In genomic region chr9:89386797-89387196, GRCh38 we compare ENCODE assay signal across 16 cellular contexts.
DNase-seq lines count a peak whose midpoint lies in the region; ATAC-seq and TF ChIP-seq lines count a peak whose summit lies in the region.
"Had no signal": no experiment of that assay in that cellular context is flagged by ENCODE, and none has a peak within 500 bp of the region (broad histone marks: within the 10 kb centered on the region; RNA-seq: fewer than 3 reads in every experiment).

No MANE protein-coding gene starts in this region.

- peaks cover 46 to 71% (median 64%) of the 10 kb centered on the region in 3 donors for H3K36me3 ChIP-seq in skeletal muscle tissue (ENCODE audit: control insufficient read depth in 3 of 3, insufficient read depth in 3 of 3, low read length in 3 of 3)

- H3K27me3 Mint-ChIP-seq in CD4-positive, alpha-beta T cell, result no peaks in the 10 kb centered on the region

- H3K9ac ChIP-seq in skeletal muscle tissue (ENCODE audit: low read depth in 1 of 3, low read length in 3 of 3), result peak overlapping the region in 1 of 3 donors; percentile 33

- no peak for ATAC-seq in CD4-positive, alpha-beta T cell (ENCODE audit: poor library complexity)
- ATAC-seq in esophagus mucosa (peak; percentile 27), HG03378 (IDR thresholded peaks at IDR 0.05; ENCODE audit: unreplicated experiment) (no peak)

- H3K27ac ChIP-seq in CD4-positive, alpha-beta T cell (ENCODE audit: low read depth, low read length), result no peak overlapping the region
- peak overlapping the region; percentile 60 for H3K27ac ChIP-seq in skeletal muscle tissue (ENCODE audit: low read depth, low read length)

- H3K4me1 ChIP-seq in skeletal muscle tissue (ENCODE audit: control insufficient read depth in 3 of 3, insufficient read depth in 3 of 3, low read length in 3 of 3), result peaks cover 28 to 35% (median 29%) of the 10 kb centered on the region in 3 donors

- no peaks in the 10 kb centered on the region for H3K9me3 Mint-ChIP-seq in CD4-positive, alpha-beta T cell
- H3K9me3 Mint-ChIP-seq: T-helper 2 cell treated with Interferon-gamma antibody and Interleukin-4, amounts not matched to agents 5 μg/mL and 100 μg/mL, for 36 hours had no signal

- DNase-seq in CD4-positive, alpha-beta T cell, result no peak
- peak; percentile 81 for DNase-seq in NCI-H2196 treated with DMSO at 0.1 percent for 48 hours (lab: John Stamatoyannopoulos, UW; ENCODE audit: unreplicated experiment)
- DNase-seq in D341Med (ENCODE audit: low spot score), result no peak
- no peak for DNase-seq in NCI-H345 treated with DMSO at 0.1 percent for 48 hours (lab: John Stamatoyannopoulos, UW; ENCODE audit: unreplicated experiment)
- no peak for DNase-seq in NCI-H226
- DNase-seq: activated CD4-positive, CD25-positive, alpha-beta regulatory T cell treated with anti-CD3 and anti-CD28 coated beads, Interleukin-2, amount 50 U/mL, for 72 hours; dermis blood vessel endothelial cell; H7; hippocampal formation; NCI-H2107; retina; stimulated activated CD4-positive, alpha-beta T cell treated with anti-CD3 and anti-CD28 coated beads, Interleukin-2, amount 100 ng/mL, for 24 hours had no signal

- H3K27ac Mint-ChIP-seq in CD4-positive, alpha-beta T cell, result peak overlapping the region; percentile 63

- intact Hi-C loops in CD4-positive, alpha-beta T cell (cut with DNase I, micrococcal nuclease), result no loop called here

- no peaks in the 10 kb centered on the region for H3K27me3 ChIP-seq in CD4-positive, alpha-beta T cell (ENCODE audit: control insufficient read depth, insufficient read depth, low read length)
- no peaks in the 10 kb centered on the region for H3K27me3 ChIP-seq in skeletal muscle tissue (ENCODE audit: control insufficient read depth in 3 of 3, insufficient read depth in 3 of 3, low read length in 3 of 3)

- peaks cover 7% of the 10 kb centered on the region for H3K4me1 Mint-ChIP-seq in CD4-positive, alpha-beta T cell (ENCODE audit: low read depth)

- TF ChIP-seq CTCF in CD4-positive, alpha-beta T cell (IDR thresholded peaks at IDR 0.05), result no peak

- no peak overlapping the region for H3K4me3 ChIP-seq in skeletal muscle tissue (ENCODE audit: low read length in 3 of 3)

- CTCF ChIA-PET in CD4-positive, alpha-beta T cell (lab: Charles Lee), result no interaction called here

- POLR2A ChIA-PET in CD4-positive, alpha-beta T cell (lab: Charles Lee), result no interaction called here

- no peaks in the 10 kb centered on the region for H3K9me3 ChIP-seq in CD4-positive, alpha-beta T cell (ENCODE audit: control insufficient read depth, low read length)
- H3K9me3 ChIP-seq in skeletal muscle tissue (ENCODE audit: control insufficient read depth in 3 of 3, low read length in 3 of 3), result no peaks in the 10 kb centered on the region

- peaks cover 98% of the 10 kb centered on the region for H3K36me3 Mint-ChIP-seq in CD4-positive, alpha-beta T cell (ENCODE audit: low read depth)

- H3K4me3 Mint-ChIP-seq in CD4-positive, alpha-beta T cell, result no peak overlapping the region
- H3K4me3 Mint-ChIP-seq: T-helper 2 cell treated with Interferon-gamma antibody and Interleukin-4, amounts not matched to agents 5 μg/mL and 100 μg/mL, for 36 hours had no signal
